Comparison of ENCODE assay signal across 8 cellular contexts in genomic region chrX:24466025-24466424, GRCh38. TPM values are rescaled to one million over a fixed set of nuclear protein-coding genes. Genes with fewer than 3 reads are reported as not detected.
DNase-seq lines count a peak whose midpoint lies in the region; ATAC-seq, FAIRE-seq and TF ChIP-seq lines count a peak whose summit lies in the region.

No MANE protein-coding gene starts in this region.

- H4K20me1 ChIP-seq in HepG2 (ENCODE audit: insufficient read depth, low read length) = no peaks in the 10 kb centered on the region

- no peak for TF ChIP-seq RAD21 in HepG2 (CRISPR knock-in tag; IDR thresholded peaks at IDR 0.05)

- peak overlapping the region; percentile 82 for H3K4me3 Mint-ChIP-seq in T-helper 2 cell treated with Interferon-gamma antibody and Interleukin-4, amounts not matched to agents 5 μg/mL and 100 μg/mL, for 36 hours
- H3K4me3 Mint-ChIP-seq in activated CD8-positive, alpha-beta T cell treated with anti-CD3 and anti-CD28 coated beads for 36 hours = peak overlapping the region; percentile 82

- peaks cover 30% of the 10 kb centered on the region for H3K4me1 Mint-ChIP-seq in T-helper 2 cell treated with Interferon-gamma antibody and Interleukin-4, amounts not matched to agents 5 μg/mL and 100 μg/mL, for 36 hours (ENCODE audit: low read depth)
- H3K4me1 Mint-ChIP-seq in activated CD8-positive, alpha-beta T cell treated with anti-CD3 and anti-CD28 coated beads for 36 hours (ENCODE audit: low read depth) = peaks cover 38% of the 10 kb centered on the region

- H3K4me2 ChIP-seq in HepG2 (ENCODE audit: low read depth, low read length) = peak overlapping the region; percentile 68

- no peak overlapping the region for H2AFZ ChIP-seq in HepG2 (ENCODE audit: low read length)

- no peak for DNase-seq in T-helper 2 cell treated with Interferon-gamma antibody and Interleukin-4, amounts not matched to agents 5 μg/mL and 100 μg/mL, for 36 hours (ENCODE audit: low spot score)
- no peak for DNase-seq in T-helper 2 cell
- DNase-seq in activated CD8-positive, alpha-beta T cell treated with anti-CD3 and anti-CD28 coated beads for 36 hours = no peak
- DNase-seq in HepG2 (ENCODE audit: low spot score) = no peak
- DNase-seq in NCI-H524 (lab: John Stamatoyannopoulos, UW) = no peak

- H3K9ac ChIP-seq in HepG2 (ENCODE audit: insufficient read depth, low read depth, low read length) = peak overlapping the region; percentile 75; the same call in 1 of the 2 replicates
- H3K9ac ChIP-seq in subcutaneous abdominal adipose tissue (ENCODE audit: low read length in 5 of 5) = peak overlapping the region in 1 of 5 donors; percentile 64

- H3K9me3 Mint-ChIP-seq in T-helper 2 cell treated with Interferon-gamma antibody and Interleukin-4, amounts not matched to agents 5 μg/mL and 100 μg/mL, for 36 hours = no peaks in the 10 kb centered on the region
- no peaks in the 10 kb centered on the region for H3K9me3 Mint-ChIP-seq in activated CD8-positive, alpha-beta T cell treated with anti-CD3 and anti-CD28 coated beads for 36 hours

- TF ChIP-seq POLR2A in HepG2 (IDR thresholded peaks at IDR 0.05; ENCODE audit: insufficient read depth in 1 of 2, low read depth in 2 of 2, low read length in 2 of 2) = no peak

- H3K4me1 ChIP-seq in HepG2 (ENCODE audit: insufficient read depth, low read length) (peaks cover 27% of the 10 kb centered on the region), subcutaneous abdominal adipose tissue (ENCODE audit: control insufficient read depth in 5 of 5, insufficient read depth in 5 of 5, low read length in 5 of 5) (peaks cover 0 to 15% (median 8%) of the 10 kb centered on the region in 5 donors)

- no peak for FAIRE-seq in HepG2 (lab: Jason Lieb, UNC)

- no peaks in the 10 kb centered on the region for H3K79me2 ChIP-seq in HepG2 (ENCODE audit: insufficient read depth, low read length)

- POLR2A ChIA-PET in activated CD8-positive, alpha-beta T cell treated with anti-CD3 and anti-CD28 coated beads for 36 hours (lab: Charles Lee) = interaction anchor here (2.1 kb wide), 1 partner anchor 13 kb away, joined by 8 read pairs; no protein-coding TSS in a partner anchor
- POLR2A ChIA-PET in HepG2 (lab: Yijun Ruan, JAX) = no interaction called here

- no peak for TF ChIP-seq EP300 in HepG2 (IDR thresholded peaks at IDR 0.05; ENCODE audit: low read depth in 2 of 2, low read length in 2 of 2)
- no peak for TF ChIP-seq EP300 in HepG2 (CRISPR knock-in tag; IDR thresholded peaks at IDR 0.05; ENCODE audit: borderline replicate concordance)

- no peaks in the 10 kb centered on the region for H3K9me3 ChIP-seq in HepG2 (ENCODE audit: low read length)
- H3K9me3 ChIP-seq in subcutaneous abdominal adipose tissue (ENCODE audit: control insufficient read depth in 5 of 5, low read length in 5 of 5) = no peaks in the 10 kb centered on the region

- WGBS in HepG2 (ENCODE audit: low lambda C conversion rate) = 59% methylated on average over 11 of the region's 11 CpGs

- ATAC-seq in activated CD8-positive, alpha-beta T cell treated with anti-CD3 and anti-CD28 coated beads for 36 hours = no peak
- ATAC-seq in HepG2 (no peak), GM19397 (IDR thresholded peaks at IDR 0.05; ENCODE audit: unreplicated experiment) (no peak), HG03025 (IDR thresholded peaks at IDR 0.05; ENCODE audit: low FRiP score, unreplicated experiment) (no peak)

- H3K27me3 ChIP-seq in HepG2 (ENCODE audit: control insufficient read depth in 1 of 2, insufficient read depth in 2 of 2, low read length in 2 of 2) (no peaks in the 10 kb centered on the region), subcutaneous abdominal adipose tissue (ENCODE audit: control insufficient read depth in 5 of 5, insufficient read depth in 4 of 5, low read length in 5 of 5) (no peaks in the 10 kb centered on the region)

- H3K27ac ChIP-seq in HepG2 (ENCODE audit: extremely low read length, insufficient read depth, low read length) (no peak overlapping the region), subcutaneous abdominal adipose tissue (ENCODE audit: low read depth, low read length) (no peak overlapping the region)

- no peaks in the 10 kb centered on the region for H3K27me3 Mint-ChIP-seq in T-helper 2 cell treated with Interferon-gamma antibody and Interleukin-4, amounts not matched to agents 5 μg/mL and 100 μg/mL, for 36 hours (ENCODE audit: low read depth)
- no peaks in the 10 kb centered on the region for H3K27me3 Mint-ChIP-seq in activated CD8-positive, alpha-beta T cell treated with anti-CD3 and anti-CD28 coated beads for 36 hours

- TSS peak; percentile 65 for BruUV-seq in HepG2 (replicated peaks; lab: Mats Ljungman, UMichigan)

- peak overlapping the region; percentile 67 to 80 (median 74); a peak in 5 of 6 replicates for H3K4me3 ChIP-seq in HepG2 (replicated peaks in 1 of 3; ENCODE audit: insufficient read depth in 1 of 3, low read depth in 2 of 3, low read length in 3 of 3)
- H3K4me3 ChIP-seq in subcutaneous abdominal adipose tissue (ENCODE audit: low read depth in 1 of 5, low read length in 5 of 5) = peak overlapping the region in 4 of 5 donors; percentile 17 to 75 (median 49)

- TF ChIP-seq CTCF in activated CD8-positive, alpha-beta T cell treated with anti-CD3 and anti-CD28 coated beads for 36 hours (IDR thresholded peaks at IDR 0.05) = no peak
- TF ChIP-seq CTCF in HepG2 (CRISPR knock-in tag; IDR thresholded peaks at IDR 0.05) = no peak

- H3K27ac Mint-ChIP-seq in T-helper 2 cell treated with Interferon-gamma antibody and Interleukin-4, amounts not matched to agents 5 μg/mL and 100 μg/mL, for 36 hours = peak overlapping the region; percentile 70
- H3K27ac Mint-ChIP-seq in activated CD8-positive, alpha-beta T cell treated with anti-CD3 and anti-CD28 coated beads for 36 hours = peak overlapping the region; percentile 68

- peaks cover 5% of the 10 kb centered on the region for H3K36me3 Mint-ChIP-seq in T-helper 2 cell treated with Interferon-gamma antibody and Interleukin-4, amounts not matched to agents 5 μg/mL and 100 μg/mL, for 36 hours (ENCODE audit: low read depth)
- peaks cover 7% of the 10 kb centered on the region for H3K36me3 Mint-ChIP-seq in activated CD8-positive, alpha-beta T cell treated with anti-CD3 and anti-CD28 coated beads for 36 hours (ENCODE audit: low read depth)

- intact Hi-C loops in activated CD8-positive, alpha-beta T cell treated with anti-CD3 and anti-CD28 coated beads for 36 hours (cut with micrococcal nuclease) = no loop called here
- intact Hi-C loops in HepG2 (cut with micrococcal nuclease; ENCODE audit: unreplicated experiment) = no loop called here

- in situ Hi-C loops in HepG2 (cut with HindIII; ENCODE audit: extremely low pct_ligation_motif_present, low pct_unique_long_range_greater_than_20kb) = no loop called here

- H3K36me3 ChIP-seq in HepG2 (replicated peaks in 1 of 2; ENCODE audit: control insufficient read depth in 1 of 2, insufficient read depth in 2 of 2, low read length in 2 of 2) = no peaks in the 10 kb centered on the region
- no peaks in the 10 kb centered on the region for H3K36me3 ChIP-seq in subcutaneous abdominal adipose tissue (ENCODE audit: control insufficient read depth in 5 of 5, insufficient read depth in 5 of 5, low read length in 5 of 5)

- CTCF ChIA-PET in activated CD8-positive, alpha-beta T cell treated with anti-CD3 and anti-CD28 coated beads for 36 hours (lab: Charles Lee) = interaction anchor here (2.6 to 2.7 kb wide), 2 partner anchors 33 to 70 kb away, joined by 13 to 15 read pairs; no protein-coding TSS in a partner anchor
- CTCF ChIA-PET in HepG2 (lab: Yijun Ruan, JAX; ENCODE audit: low intra/inter-chr PET ratio, low total read pairs) = no interaction called here

TF ChIP-seq in HepG2, 621 proteins besides CTCF, POLR2A, EP300 and RAD21 (continues in another document):
- TF ChIP-seq TEAD3 (CRISPR knock-in tag; optimal IDR thresholded peaks at IDR 0.05; ENCODE audit: borderline replicate concordance) (no peak), ZNF790 (CRISPR knock-in tag; IDR thresholded peaks at IDR 0.05; ENCODE audit: borderline replicate concordance) (no peak), ZNF3 (CRISPR knock-in tag; IDR thresholded peaks at IDR 0.05) (no peak), ZNF33B (CRISPR knock-in tag; IDR thresholded peaks at IDR 0.05) (no peak)
- TF ChIP-seq, protein P1, sequence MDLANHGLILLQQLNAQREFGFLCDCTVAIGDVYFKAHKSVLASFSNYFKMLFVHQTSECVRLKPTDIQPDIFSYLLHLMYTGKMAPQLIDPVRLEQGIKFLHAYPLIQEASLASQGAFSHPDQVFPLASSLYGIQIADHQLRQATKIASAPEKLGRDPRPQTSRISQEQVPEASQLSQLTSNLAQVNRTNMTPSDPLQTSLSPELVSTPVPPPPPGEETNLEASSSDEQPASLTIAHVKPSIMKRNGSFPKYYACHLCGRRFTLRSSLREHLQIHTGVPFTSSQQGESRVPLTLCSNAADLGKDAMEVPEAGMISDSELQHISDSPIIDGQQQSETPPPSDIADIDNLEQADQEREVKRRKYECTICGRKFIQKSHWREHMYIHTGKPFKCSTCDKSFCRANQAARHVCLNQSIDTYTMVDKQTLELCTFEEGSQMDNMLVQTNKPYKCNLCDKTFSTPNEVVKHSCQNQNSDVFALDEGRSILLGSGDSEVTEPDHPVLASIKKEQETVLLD (CRISPR knock-in tag; IDR thresholded peaks at IDR 0.05; ENCODE audit: low read depth) = no peak

RNA-seq across cellular contexts. Expression of gene PDK3, which starts 0.9 kb away (rescaled TPM):
- total RNA-seq in activated CD8-positive, alpha-beta T cell treated with anti-CD3 and anti-CD28 coated beads for 36 hours = 10 to 100 TPM; 46.4 to 50.8 TPM
- total RNA-seq in HepG2 (2016; rRNA removed; fragmentation: Illumina TruSeq; extraction: Trizol) = 9.1 and 13.3 TPM in 2 replicates
- total RNA-seq in HepG2 (2016; cell fraction: cytosol; rRNA removed; fragmentation: Illumina TruSeq; extraction: Trizol; ENCODE audit: low read depth) = 3.8 and 5.6 TPM in 2 replicates
- 8.5 and 14.7 TPM in 2 replicates for total RNA-seq in HepG2 (2016; cell fraction: insoluble cytoplasmic fraction; rRNA removed; fragmentation: Illumina TruSeq; extraction: Trizol)
- total RNA-seq in HepG2 (2016; cell fraction: membrane; rRNA removed; fragmentation: Illumina TruSeq; extraction: Trizol) = 7.0 and 7.7 TPM in 2 replicates
- 6.3 and 7.8 TPM in 2 replicates for total RNA-seq in HepG2 (2016; cell fraction: nucleus; rRNA removed; fragmentation: Illumina TruSeq; extraction: Trizol)
- 7.3 and 10.5 TPM in 2 replicates for polyA plus RNA-seq in HepG2 (2011; rRNA removed)
- 6.6 and 7.1 TPM in 2 replicates for polyA plus RNA-seq in HepG2 (2011; cell fraction: cytosol; rRNA removed)
- 5.0 and 5.2 TPM in 2 replicates for polyA plus RNA-seq in HepG2 (2011; cell fraction: nucleus; rRNA removed)
- polyA plus RNA-seq in HepG2 (2012) = 2.9 and 5.4 TPM in 2 replicates
- 3.3 and 3.6 TPM in 2 replicates for polyA plus RNA-seq in HepG2 (2016; cell fraction: cytosol; fragmentation: Illumina TruSeq; extraction: Trizol; ENCODE audit: low read depth)
- polyA plus RNA-seq in HepG2 (2016; cell fraction: insoluble cytoplasmic fraction; fragmentation: Illumina TruSeq; extraction: Trizol; ENCODE audit: low read depth) = 10.0 and 10.1 TPM in 2 replicates
- 5.3 and 5.7 TPM in 2 replicates for polyA plus RNA-seq in HepG2 (2016; cell fraction: membrane; fragmentation: Illumina TruSeq; extraction: Trizol; ENCODE audit: low read depth)
- polyA plus RNA-seq in HepG2 (2016; cell fraction: nucleus; fragmentation: Illumina TruSeq; extraction: Trizol; ENCODE audit: insufficient read depth, low read depth) = 3.5 and 5.6 TPM in 2 replicates
- polyA minus RNA-seq in HepG2 (2011; rRNA and poly(A)+ RNA removed; ENCODE audit: low replicate concordance) = 10.5 and 17.1 TPM in 2 replicates
- polyA minus RNA-seq in HepG2 (2011; cell fraction: cytosol; rRNA and poly(A)+ RNA removed) = 11.8 and 13.5 TPM in 2 replicates
- 15.2 and 15.5 TPM in 2 replicates for polyA minus RNA-seq in HepG2 (2011; cell fraction: nucleus; rRNA and poly(A)+ RNA removed)
